ENCODE assay signal across 9 cellular contexts in genomic region chr3:169966086-169966950, GRCh38. TPM values are rescaled to one million over a fixed set of nuclear protein-coding genes. Genes with fewer than 3 reads are reported as not detected.
DNase-seq lines count a peak whose midpoint lies in the region; ATAC-seq, FAIRE-seq and TF ChIP-seq lines count a peak whose summit lies in the region.
"Had no signal": no experiment of that assay in that cellular context is flagged by ENCODE, and none has a peak within 500 bp of the region (broad histone marks: within the 10 kb centered on the region; RNA-seq: fewer than 3 reads in every experiment).

Gene SEC62 (plus strand): TSS chr3:169966807. CDS start chr3:169966823, 16 bp downstream.

- H3K9me3 Mint-ChIP-seq in central memory CD8-positive, alpha-beta T cell = no peaks in the 10 kb centered on the region

- no peaks in the 10 kb centered on the region for H3K36me3 ChIP-seq in keratinocyte (ENCODE audit: control insufficient read depth in 2 of 2, extremely low read depth in 1 of 2, insufficient read depth in 2 of 2, low read length in 2 of 2)

- peak within 1 kb of the TSS; percentile 92 for H3K4me2 ChIP-seq in keratinocyte (ENCODE audit: control insufficient read depth, extremely low read depth, insufficient read depth, low read depth, low read length)

- TF ChIP-seq CTCF in AG10803 (conservative IDR thresholded peaks at IDR 0.05; ENCODE audit: low read length) = peak; percentile 48
- peak; percentile 33 to 44 (median 36) for TF ChIP-seq CTCF in keratinocyte (optimal IDR thresholded peaks at IDR 0.05 in 1 of 3, IDR thresholded peaks at IDR 0.05 in 1 of 3, conservative IDR thresholded peaks at IDR 0.05 in 1 of 3; ENCODE audit: extremely low read depth in 1 of 3, insufficient read depth in 2 of 3, low read length in 3 of 3)

- H3K36me3 Mint-ChIP-seq in central memory CD8-positive, alpha-beta T cell (ENCODE audit: insufficient read depth) = peaks cover 18% of the 10 kb centered on the region

- H2AFZ ChIP-seq in keratinocyte (ENCODE audit: control insufficient read depth, low read length) = peak within 1 kb of the TSS; percentile 91

- H4K20me1 ChIP-seq in keratinocyte (ENCODE audit: control insufficient read depth, extremely low read depth, insufficient read depth, low read length) = no peaks in the 10 kb centered on the region

- FAIRE-seq in keratinocyte (lab: Jason Lieb, UNC) = no peak
- FAIRE-seq: endometrium had no signal

- H3K27me3 ChIP-seq in keratinocyte (ENCODE audit: control insufficient read depth, extremely low read depth, insufficient read depth, low read length) = no peaks in the 10 kb centered on the region

- peak within 1 kb of the TSS; percentile 90 for H3K27ac ChIP-seq in keratinocyte (ENCODE audit: control insufficient read depth, insufficient read depth, low read length)

- H3K4me3 ChIP-seq in AG10803 (ENCODE audit: low read length) (peak within 1 kb of the TSS; percentile 89), keratinocyte (ENCODE audit: control insufficient read depth in 2 of 3, extremely low read depth in 1 of 3, insufficient read depth in 2 of 3, low read depth in 1 of 3, low read length in 3 of 3) (peak within 1 kb of the TSS; percentile 76 to 89 (median 79))

- H3K9ac ChIP-seq in keratinocyte (ENCODE audit: control insufficient read depth, extremely low read depth, insufficient read depth, low read length) = peak within 1 kb of the TSS; percentile 99

- peak within 1 kb of the TSS; percentile 99 for H3K27ac Mint-ChIP-seq in central memory CD8-positive, alpha-beta T cell (ENCODE audit: low read depth)

- dilution Hi-C loops in keratinocyte (cut with MboI; ENCODE audit: extremely low pct_ligation_motif_present, low sequenced_read_pairs) = no loop called here

- H3K4me3 Mint-ChIP-seq in central memory CD8-positive, alpha-beta T cell = peak within 1 kb of the TSS; percentile 97

- H3K4me1 Mint-ChIP-seq in central memory CD8-positive, alpha-beta T cell = peaks cover 44% of the 10 kb centered on the region

- peaks cover 17% of the 10 kb centered on the region for H3K4me1 ChIP-seq in keratinocyte (ENCODE audit: control insufficient read depth, extremely low read depth, insufficient read depth, low read length)

- H3K9me3 ChIP-seq in keratinocyte (ENCODE audit: control insufficient read depth, low read depth, low read length) = no peaks in the 10 kb centered on the region

- DNase-seq in AG10803 (ENCODE audit: low read depth) (peak; percentile 90), NCI-H345 treated with DMSO at 0.1 percent for 48 hours (lab: John Stamatoyannopoulos, UW; ENCODE audit: unreplicated experiment) (peak; percentile 46), keratinocyte (ENCODE audit: low read depth, low spot score) (peak; percentile 32)
- DNase-seq in activated CD4-positive, CD25-positive, alpha-beta regulatory T cell treated with anti-CD3 and anti-CD28 coated beads, Interleukin-2, amount 50 U/mL, for 16 hours (ENCODE audit: low read depth, low spot score) = peak; percentile 88
- DNase-seq in central memory CD8-positive, alpha-beta T cell (ENCODE audit: low spot score in 2 of 2) = peak; percentile 91 to 94
- peak; percentile 87 to 95 for DNase-seq in stimulated activated CD4-positive, alpha-beta T cell treated with anti-CD3 and anti-CD28 coated beads, Interleukin-15, amount 100 ng/mL, for 1 hour (ENCODE audit: low read depth in 1 of 2, low spot score in 1 of 2)

- peaks cover 46% of the 10 kb centered on the region for H3K79me2 ChIP-seq in keratinocyte (ENCODE audit: control insufficient read depth, insufficient read depth, low read length)

- peak; percentile 87 for ATAC-seq in GM19025 (IDR thresholded peaks at IDR 0.05; ENCODE audit: low read depth, unreplicated experiment)
- ATAC-seq in HG03342 (IDR thresholded peaks at IDR 0.05; ENCODE audit: unreplicated experiment) = peak; percentile 95
- peak; percentile 89 for ATAC-seq in central memory CD8-positive, alpha-beta T cell (replicated peaks; ENCODE audit: extremely low read depth, poor library complexity, severe bottlenecking)

- H3K9me1 ChIP-seq in keratinocyte (ENCODE audit: control insufficient read depth, extremely low read depth, insufficient read depth, low read length) = no peaks in the 10 kb centered on the region

- H3K27me3 Mint-ChIP-seq in central memory CD8-positive, alpha-beta T cell = peaks cover 3% of the 10 kb centered on the region

RNA-seq across cellular contexts. Expression of gene SEC62, which starts in this region (rescaled TPM):
- polyA plus RNA-seq in keratinocyte = 63.3 to 66.7 TPM (median 66.1 TPM) in 3 replicates
- 150 TPM for polyA plus RNA-seq in keratinocyte (2011; ENCODE audit: low read depth)
- 17.4 and 34.6 TPM in 2 replicates for polyA plus RNA-seq in keratinocyte (2011; cell fraction: cytosol; rRNA removed)
- polyA plus RNA-seq in keratinocyte (2011; cell fraction: nucleus; rRNA removed) = 56.5 and 56.9 TPM in 2 replicates
- polyA plus RNA-seq in keratinocyte (2012; ENCODE audit: low replicate concordance) = 81.3 and 88.3 TPM in 2 replicates
- 63.5 to 72.0 TPM (median 69.7 TPM) in 3 replicates for polyA minus RNA-seq in keratinocyte
- polyA minus RNA-seq in keratinocyte (2011; cell fraction: cytosol; rRNA and poly(A)+ RNA removed) = 23.6 TPM
- 24.5 and 67.7 TPM in 2 replicates for polyA minus RNA-seq in keratinocyte (2011; cell fraction: nucleus; rRNA and poly(A)+ RNA removed)

Comparison
In these comparisons a context has a peak if more than half of its experiments do, and no peak if none do; other contexts are left out.
1. Peak in every context shown above with its lines: DNase-seq, ATAC-seq, H3K4me3 ChIP-seq and H3K27ac ChIP-seq.
2. DNase-seq: peak in every context shown above with its lines; median percentile 92 in central memory CD8-positive, alpha-beta T cell; 91 in stimulated activated CD4-positive, alpha-beta T cell treated with anti-CD3 and anti-CD28 coated beads, Interleukin-15, amount 100 ng/mL, for 1 hour; 90 in AG10803; 88 in activated CD4-positive, CD25-positive, alpha-beta regulatory T cell treated with anti-CD3 and anti-CD28 coated beads, Interleukin-2, amount 50 U/mL, for 16 hours; 46 in NCI-H345 treated with DMSO at 0.1 percent for 48 hours; 32 in keratinocyte.